Comparison of ENCODE assay signal across 9 cellular contexts in genomic region chr5:139443766-139444473, GRCh38. TPM values are rescaled to one million over a fixed set of nuclear protein-coding genes. Genes with fewer than 3 reads are reported as not detected.
DNase-seq lines count a peak whose midpoint lies in the region; ATAC-seq and TF ChIP-seq lines count a peak whose summit lies in the region.
"Had no signal": no experiment of that assay in that cellular context is flagged by ENCODE, and none has a peak within 500 bp of the region (broad histone marks: within the 10 kb centered on the region; RNA-seq: fewer than 3 reads in every experiment).

No MANE protein-coding gene starts in this region.

- H3K36me3 Mint-ChIP-seq in IgD-negative memory B cell: no peaks in the 10 kb centered on the region
- H3K36me3 Mint-ChIP-seq in activated CD8-positive, alpha-beta memory T cell treated with anti-CD3 and anti-CD28 coated beads, Interleukin-2, amount 10 ng/mL, durations not matched to agents 7 days and 5 days: peaks cover 3% of the 10 kb centered on the region

- no peaks in the 10 kb centered on the region for H3K9me3 ChIP-seq in BLaER1 treated with 17β-estradiol and CSF1 and Interleukin-3, amounts not matched to agents 10 nM and 100 nM (replicated peaks in 1 of 11)
- no peaks in the 10 kb centered on the region for H3K9me3 ChIP-seq in hepatocyte (ENCODE audit: low read depth)
- H3K9me3 ChIP-seq in body of pancreas: no peaks in the 10 kb centered on the region

- H4K20me1 ChIP-seq in BLaER1 treated with 17β-estradiol and CSF1 and Interleukin-3, amounts not matched to agents 10 nM and 100 nM: no peaks in the 10 kb centered on the region
- H4K20me1 ChIP-seq in hepatocyte (ENCODE audit: insufficient read depth, poor library complexity, severe bottlenecking): no peaks in the 10 kb centered on the region

- no peaks in the 10 kb centered on the region for H3K27me3 Mint-ChIP-seq in IgD-negative memory B cell
- H3K27me3 Mint-ChIP-seq in activated CD8-positive, alpha-beta memory T cell treated with anti-CD3 and anti-CD28 coated beads, Interleukin-2, amount 10 ng/mL, durations not matched to agents 7 days and 5 days: no peaks in the 10 kb centered on the region

- peaks cover 24 to 45% (median 34%) of the 10 kb centered on the region in 10 experiments for H3K4me1 ChIP-seq in BLaER1 treated with 17β-estradiol and CSF1 and Interleukin-3, amounts not matched to agents 10 nM and 100 nM
- H3K4me1 ChIP-seq in hepatocyte (ENCODE audit: insufficient read depth) (peaks cover 5% of the 10 kb centered on the region), body of pancreas (peaks cover 5% of the 10 kb centered on the region)

- POLR2A ChIA-PET in GM10248 (lab: Yijun Ruan, JAX): no interaction called here

- peak overlapping the region in 3 of 11 experiments; percentile 5 to 37 (median 12); a peak in 1 of 22 replicates for H3K9ac ChIP-seq in BLaER1 treated with 17β-estradiol and CSF1 and Interleukin-3, amounts not matched to agents 10 nM and 100 nM

- no peak overlapping the region for H2AFZ ChIP-seq in hepatocyte

- TF ChIP-seq CTCF in hepatocyte (IDR thresholded peaks at IDR 0.05; ENCODE audit: poor library complexity): no peak
- TF ChIP-seq CTCF in GM10248 (IDR thresholded peaks at IDR 0.05; ENCODE audit: control extremely low read depth, extremely low read depth, low read depth, missing control alignments): no peak
- TF ChIP-seq CTCF in body of pancreas (IDR thresholded peaks at IDR 0.05): no peak

- H3K9me2 ChIP-seq in hepatocyte (replicated peaks; ENCODE audit: insufficient read depth): no peaks in the 10 kb centered on the region

- H3K27ac Mint-ChIP-seq in IgD-negative memory B cell: peak overlapping the region; percentile 31 to 85 (median 36)
- peak overlapping the region; percentile 83 for H3K27ac Mint-ChIP-seq in activated CD8-positive, alpha-beta memory T cell treated with anti-CD3 and anti-CD28 coated beads, Interleukin-2, amount 10 ng/mL, durations not matched to agents 7 days and 5 days

- no peaks in the 10 kb centered on the region for H3K36me3 ChIP-seq in BLaER1 treated with 17β-estradiol and CSF1 and Interleukin-3, amounts not matched to agents 10 nM and 100 nM
- H3K36me3 ChIP-seq in hepatocyte (replicated peaks; ENCODE audit: insufficient read depth, low read depth) (no peaks in the 10 kb centered on the region), body of pancreas (replicated peaks in 1 of 2; ENCODE audit: insufficient read depth in 1 of 2, low read depth in 2 of 2) (no peaks in the 10 kb centered on the region)

- no peaks in the 10 kb centered on the region for H3K27me3 ChIP-seq in BLaER1 treated with 17β-estradiol and CSF1 and Interleukin-3, amounts not matched to agents 10 nM and 100 nM
- H3K27me3 ChIP-seq in hepatocyte (no peaks in the 10 kb centered on the region), body of pancreas (no peaks in the 10 kb centered on the region)

- TF ChIP-seq POLR2A in body of pancreas (IDR thresholded peaks at IDR 0.05): no peak

- WGBS in hepatocyte (ENCODE audit: low lambda C conversion rate, missing lambda C conversion rate): 38% methylated on average over 4 of the region's 4 CpGs
- 72 to 77% methylated on average over 4 of the region's 4 CpGs for WGBS in body of pancreas, 2 donors

- no peak for ATAC-seq in activated CD8-positive, alpha-beta memory T cell treated with anti-CD3 and anti-CD28 coated beads, Interleukin-2, amount 10 ng/mL, durations not matched to agents 7 days and 5 days
- ATAC-seq in body of pancreas: no peak
- no peak for ATAC-seq in HG03108 (IDR thresholded peaks at IDR 0.05; ENCODE audit: unreplicated experiment)

- H3K4me1 Mint-ChIP-seq in IgD-negative memory B cell: peaks cover 9 to 21% (median 14%) of the 10 kb centered on the region in 3 donors
- H3K4me1 Mint-ChIP-seq in activated CD8-positive, alpha-beta memory T cell treated with anti-CD3 and anti-CD28 coated beads, Interleukin-2, amount 10 ng/mL, durations not matched to agents 7 days and 5 days: peaks cover 90% of the 10 kb centered on the region

- peak overlapping the region in 1 of 4 donors; percentile 16 for H3K4me3 Mint-ChIP-seq in IgD-negative memory B cell
- no peak overlapping the region for H3K4me3 Mint-ChIP-seq in activated CD8-positive, alpha-beta memory T cell treated with anti-CD3 and anti-CD28 coated beads, Interleukin-2, amount 10 ng/mL, durations not matched to agents 7 days and 5 days

- H3K4me2 ChIP-seq in BLaER1 treated with 17β-estradiol and CSF1 and Interleukin-3, amounts not matched to agents 10 nM and 100 nM: peak overlapping the region; percentile 54 to 74 (median 63)
- H3K4me2 ChIP-seq in hepatocyte: no peak overlapping the region

- intact Hi-C loops in body of pancreas (cut with DNase I): no loop called here

- H3K27ac ChIP-seq in BLaER1 treated with 17β-estradiol and CSF1 and Interleukin-3, amounts not matched to agents 10 nM and 100 nM: peak overlapping the region in 8 of 11 experiments; percentile 15 to 60 (median 42); a peak in 13 of 22 replicates
- H3K27ac ChIP-seq in hepatocyte: peak overlapping the region; percentile 65
- H3K27ac ChIP-seq in body of pancreas: no peak overlapping the region

- CTCF ChIA-PET in activated CD8-positive, alpha-beta memory T cell treated with anti-CD3 and anti-CD28 coated beads, Interleukin-2, amount 10 ng/mL, durations not matched to agents 7 days and 5 days (lab: Charles Lee): interaction anchor here (1.2 to 4.3 kb wide), 3 partner anchors 14 to 69 kb away, joined by 3 to 22 read pairs (median 3); no protein-coding TSS in a partner anchor
- CTCF ChIA-PET in GM10248 (lab: Yijun Ruan, JAX): interaction anchor here (0.8 to 2.7 kb wide), 6 partner anchors 9 to 321 kb away, joined by 3 to 10 read pairs (median 5); no protein-coding TSS in a partner anchor

- H3K79me2 ChIP-seq in hepatocyte: no peaks in the 10 kb centered on the region

- no peak for DNase-seq in activated CD8-positive, alpha-beta memory T cell treated with anti-CD3 and anti-CD28 coated beads, Interleukin-2, amount 10 ng/mL, durations not matched to agents 7 days and 5 days
- DNase-seq in hepatocyte (ENCODE audit: low spot score) (no peak), GM10248 (ENCODE audit: extremely low spot score) (no peak), body of pancreas (no peak), DMS79 (lab: John Stamatoyannopoulos, UW) (no peak)
- DNase-seq: NCI-H1105 treated with DMSO at 0.1 percent for 48 hours had no signal

- peaks cover 0 to 1% (median 0%) of the 10 kb centered on the region in 3 donors for H3K9me3 Mint-ChIP-seq in IgD-negative memory B cell
- no peaks in the 10 kb centered on the region for H3K9me3 Mint-ChIP-seq in activated CD8-positive, alpha-beta memory T cell treated with anti-CD3 and anti-CD28 coated beads, Interleukin-2, amount 10 ng/mL, durations not matched to agents 7 days and 5 days (ENCODE audit: low read depth)

- no peak overlapping the region for H3K4me3 ChIP-seq in BLaER1 treated with 17β-estradiol and CSF1 and Interleukin-3, amounts not matched to agents 10 nM and 100 nM
- H3K4me3 ChIP-seq in hepatocyte (no peak overlapping the region), body of pancreas (no peak overlapping the region)

RNA-seq across cellular contexts. Expression of gene DNAJC18, which starts 4.6 kb away (rescaled TPM):
- polyA plus RNA-seq in IgD-negative memory B cell (5.1 TPM), hepatocyte (13.6 and 14.4 TPM in 2 replicates)
- 10 to 100 TPM in 1 of 2 experiments, 1 to 10 TPM in 1; 9.2 to 25.7 TPM for total RNA-seq in activated CD8-positive, alpha-beta memory T cell treated with anti-CD3 and anti-CD28 coated beads, Interleukin-2, amount 10 ng/mL, durations not matched to agents 7 days and 5 days
- total RNA-seq in hepatocyte (10.6 and 11.5 TPM in 2 replicates), body of pancreas (1 to 10 TPM; 1.6 to 3.0 TPM)

RNA-seq across cellular contexts. Expression of gene ECSCR, which starts 18.6 kb away (rescaled TPM):
- polyA plus RNA-seq in IgD-negative memory B cell: not detected
- under 1 TPM; 0.28 to 0.29 TPM for total RNA-seq in activated CD8-positive, alpha-beta memory T cell treated with anti-CD3 and anti-CD28 coated beads, Interleukin-2, amount 10 ng/mL, durations not matched to agents 7 days and 5 days
- 0.27 and 2.2 TPM in 2 replicates for total RNA-seq in hepatocyte
- 0.42 and 1.3 TPM in 2 replicates for polyA plus RNA-seq in hepatocyte
- total RNA-seq in body of pancreas: 1 to 10 TPM; 2.6 to 6.2 TPM

RNA-seq across cellular contexts. Expression of gene SMIM33, which starts 26.9 kb away (rescaled TPM):
- polyA plus RNA-seq in IgD-negative memory B cell (not detected), hepatocyte (not detected in 2 replicates)
- total RNA-seq in activated CD8-positive, alpha-beta memory T cell treated with anti-CD3 and anti-CD28 coated beads, Interleukin-2, amount 10 ng/mL, durations not matched to agents 7 days and 5 days: under 1 TPM; 0.07 to 0.26 TPM
- total RNA-seq in hepatocyte (not detected in 2 replicates), body of pancreas (not detected)

RNA-seq across cellular contexts. Expression of gene STING1, which starts 38.6 kb away (rescaled TPM):
- polyA plus RNA-seq in IgD-negative memory B cell (3.8 TPM), hepatocyte (17.0 and 23.9 TPM in 2 replicates)
- total RNA-seq in activated CD8-positive, alpha-beta memory T cell treated with anti-CD3 and anti-CD28 coated beads, Interleukin-2, amount 10 ng/mL, durations not matched to agents 7 days and 5 days: 100 to 1,000 TPM; 103 to 115 TPM
- total RNA-seq in hepatocyte (7.7 and 12.6 TPM in 2 replicates), body of pancreas (10 to 100 TPM in 1 of 2 donors, 1 to 10 TPM in 1; 6.7 to 24.4 TPM)

RNA-seq across cellular contexts. Expression of gene SPATA24, which starts 40.0 kb away (rescaled TPM):
- polyA plus RNA-seq in IgD-negative memory B cell (4.7 TPM), hepatocyte (5.5 and 9.8 TPM in 2 replicates)
- total RNA-seq in activated CD8-positive, alpha-beta memory T cell treated with anti-CD3 and anti-CD28 coated beads, Interleukin-2, amount 10 ng/mL, durations not matched to agents 7 days and 5 days: 1 to 10 TPM; 5.8 to 6.2 TPM
- total RNA-seq in hepatocyte (2.6 and 6.3 TPM in 2 replicates), body of pancreas (10 to 100 TPM in 1 of 2 donors, not detected in 1; 18.9 TPM)

Comparison
In these comparisons a context has a peak if more than half of its experiments do, and no peak if none do; other contexts are left out.
1. H3K27ac ChIP-seq: peak in BLaER1 treated with 17β-estradiol and CSF1 and Interleukin-3, amounts not matched to agents 10 nM and 100 nM (8 of 11) and hepatocyte (single experiment); none in body of pancreas (0 of 4).